Comparison of ENCODE assay signal across 9 cellular contexts in genomic region chr14:60485057-60485599, GRCh38. TPM values are rescaled to one million over a fixed set of nuclear protein-coding genes. Genes with fewer than 3 reads are reported as not detected.
DNase-seq lines count a peak whose midpoint lies in the region; ATAC-seq and TF ChIP-seq lines count a peak whose summit lies in the region.
"Had no signal": no experiment of that assay in that cellular context is flagged by ENCODE, and none has a peak within 500 bp of the region (broad histone marks: within the 10 kb centered on the region; RNA-seq: fewer than 3 reads in every experiment).

No MANE protein-coding gene starts in this region.

- CTCF ChIA-PET in WTC11 (lab: Charles Lee), result interaction anchor here (2.0 kb wide), 1 partner anchor 135 kb away, joined by 9 read pairs; no protein-coding TSS in a partner anchor

- H3K27me3 ChIP-seq in HL-60 (ENCODE audit: insufficient read depth, poor library complexity, severe bottlenecking) (peaks cover 42% of the 10 kb centered on the region), iPS-18a (ENCODE audit: control insufficient read depth, insufficient read depth, low read length) (peaks cover 51% of the 10 kb centered on the region), skeletal muscle tissue (ENCODE audit: control insufficient read depth in 3 of 3, insufficient read depth in 3 of 3, low read length in 3 of 3) (peaks cover 0 to 12% (median 12%) of the 10 kb centered on the region in 3 donors), right lobe of liver (peaks cover 0 to 12% of the 10 kb centered on the region in 2 donors)

- POLR2A ChIA-PET in WTC11 (lab: Charles Lee), result no interaction called here

- 6% methylated on average over 23 of the region's 25 CpGs for WGBS in right lobe of liver (ENCODE audit: insufficient coverage, low coverage, low lambda C conversion rate, missing lambda C conversion rate)

- H3K27ac ChIP-seq in HL-60 (replicated peaks) (no peak overlapping the region), iPS-18a (ENCODE audit: low read length) (no peak overlapping the region), skeletal muscle tissue (ENCODE audit: low read depth, low read length) (no peak overlapping the region), right lobe of liver (no peak overlapping the region)

- no peak for TF ChIP-seq POLR2A in right lobe of liver (IDR thresholded peaks at IDR 0.05)

- H3K4me3 ChIP-seq in HL-60 (replicated peaks; ENCODE audit: insufficient read depth, low read length), result peak overlapping the region; percentile 17; the same call in 1 of the 2 replicates
- peak overlapping the region; percentile 69 for H3K4me3 ChIP-seq in iPS-18a (ENCODE audit: low read length)
- H3K4me3 ChIP-seq in skeletal muscle tissue (ENCODE audit: low read length in 3 of 3), result peak overlapping the region; percentile 45 to 72 (median 57)
- H3K4me3 ChIP-seq in right lobe of liver, result no peak overlapping the region

- ATAC-seq in WTC11, result peak; percentile 32
- no peak for ATAC-seq in GM18511 (IDR thresholded peaks at IDR 0.05; ENCODE audit: unreplicated experiment)
- ATAC-seq in right lobe of liver, result no peak

- TF ChIP-seq CTCF in HL-60 (IDR thresholded peaks at IDR 0.05; ENCODE audit: insufficient read depth, low read length) (no peak), WTC11 (IDR thresholded peaks at IDR 0.05) (no peak), right lobe of liver (IDR thresholded peaks at IDR 0.05) (no peak)

- H3K9ac ChIP-seq in iPS-18a (ENCODE audit: low read length) (peak overlapping the region; percentile 62), skeletal muscle tissue (ENCODE audit: low read depth in 1 of 3, low read length in 3 of 3) (no peak overlapping the region)

- peaks cover 8% of the 10 kb centered on the region for H3K36me3 Mint-ChIP-seq in WTC11

- H3K4me1 Mint-ChIP-seq in WTC11, result peaks cover 3% of the 10 kb centered on the region; the same call in 1 of the 2 replicates

- H3K36me3 ChIP-seq in iPS-18a (ENCODE audit: control insufficient read depth, low read depth, low read length), result no peaks in the 10 kb centered on the region
- no peaks in the 10 kb centered on the region for H3K36me3 ChIP-seq in skeletal muscle tissue (ENCODE audit: control insufficient read depth in 3 of 3, insufficient read depth in 3 of 3, low read length in 3 of 3)
- no peaks in the 10 kb centered on the region for H3K36me3 ChIP-seq in right lobe of liver

- intact Hi-C loops in right lobe of liver (cut with DNase I), result no loop called here

- H3K9me3 ChIP-seq in iPS-18a (ENCODE audit: control insufficient read depth, low read depth, low read length) (no peaks in the 10 kb centered on the region), skeletal muscle tissue (ENCODE audit: control insufficient read depth in 3 of 3, low read length in 3 of 3) (peaks cover 0 to 2% (median 0%) of the 10 kb centered on the region in 3 donors), right lobe of liver (no peaks in the 10 kb centered on the region)

- H3K4me1 ChIP-seq in iPS-18a (ENCODE audit: control insufficient read depth, low read depth, low read length), result no peaks in the 10 kb centered on the region
- peaks cover 0 to 6% (median 0%) of the 10 kb centered on the region in 3 donors for H3K4me1 ChIP-seq in skeletal muscle tissue (ENCODE audit: control insufficient read depth in 3 of 3, insufficient read depth in 3 of 3, low read length in 3 of 3)
- H3K4me1 ChIP-seq in right lobe of liver, result no peaks in the 10 kb centered on the region

- peaks cover 8% of the 10 kb centered on the region for H3K9me3 Mint-ChIP-seq in WTC11

- H3K27me3 Mint-ChIP-seq in WTC11 (ENCODE audit: low read depth), result no peaks in the 10 kb centered on the region; the same call in 1 of the 2 replicates

- H3K27ac Mint-ChIP-seq in WTC11, result no peak overlapping the region

- peak overlapping the region; percentile 82 for H3K4me3 Mint-ChIP-seq in WTC11

- DNase-seq in HL-60 (ENCODE audit: low read depth in 1 of 2, low spot score in 1 of 2) (no peak), WTC11 (ENCODE audit: low spot score) (no peak), GOT3 (lab: John Stamatoyannopoulos, UW) (no peak), right lobe of liver (no peak)
- DNase-seq: SHP77 treated with DMSO at 0.1 percent for 48 hours had no signal

TF ChIP-seq in WTC11, 78 proteins besides CTCF, POLR2A, EP300 and RAD21 (continues in another document):
- TF ChIP-seq FOXP4 (CRISPR knock-in tag; IDR thresholded peaks at IDR 0.05) (no peak), SOX15 (CRISPR knock-in tag; IDR thresholded peaks at IDR 0.05) (no peak), JUN (CRISPR knock-in tag; IDR thresholded peaks at IDR 0.05) (no peak), USF2 (CRISPR knock-in tag; IDR thresholded peaks at IDR 0.05) (no peak), CBFB (CRISPR knock-in tag; IDR thresholded peaks at IDR 0.05; ENCODE audit: low read depth) (no peak), PREB (CRISPR knock-in tag; IDR thresholded peaks at IDR 0.05; ENCODE audit: borderline replicate concordance) (no peak), ARID4B (CRISPR knock-in tag; IDR thresholded peaks at IDR 0.05; ENCODE audit: borderline replicate concordance) (no peak), ZMAT4 (CRISPR knock-in tag; IDR thresholded peaks at IDR 0.05) (no peak)

RNA-seq across cellular contexts. Expression of gene C14orf39, which starts 0.7 kb away (rescaled TPM):
- total RNA-seq in WTC11 (2021), result 1.9 to 2.5 TPM (median 2.5 TPM) in 3 replicates
- 2.1 TPM for total RNA-seq in skeletal muscle tissue
- total RNA-seq in right lobe of liver, result not detected
- total RNA-seq: dermis microvascular lymphatic vessel endothelial cell had no signal

RNA-seq across cellular contexts. Expression of gene SIX6, which starts 23.8 kb away (rescaled TPM):
- total RNA-seq in WTC11 (2021), result 0.07 TPM in 1 of 3 replicates, not detected in the others
- total RNA-seq in skeletal muscle tissue, result not detected
- not detected for total RNA-seq in right lobe of liver
- total RNA-seq: dermis microvascular lymphatic vessel endothelial cell had no signal

Comparison
In these comparisons a context has a peak if more than half of its experiments do, and no peak if none do; other contexts are left out.
1. H3K4me3 ChIP-seq: peak in HL-60 (single experiment), iPS-18a (single experiment) and skeletal muscle tissue (3 of 3); none in right lobe of liver (0 of 3).